In genomic region chr20:728022-728944, GRCh38 we compare ENCODE assay signal across 8 cellular contexts. TPM values are rescaled to one million over a fixed set of nuclear protein-coding genes. Genes with fewer than 3 reads are reported as not detected.
DNase-seq lines count a peak whose midpoint lies in the region; ATAC-seq, FAIRE-seq and TF ChIP-seq lines count a peak whose summit lies in the region.

No MANE protein-coding gene starts in this region.

- H3K4me1 Mint-ChIP-seq in activated CD4-positive, alpha-beta T cell treated with anti-CD3 and anti-CD28 coated beads, Interleukin-2, amount 10 ng/mL, durations not matched to agents 7 days and 5 days, result no peaks in the 10 kb centered on the region
- H3K4me1 Mint-ChIP-seq in stimulated activated memory B cell treated with anti-CD40 and anti-IgM and Interleukin-4, amounts not matched to agents 10 μg/mL and 1 μg/mL and 100 μg/mL, for 72 hours, result peaks cover 6% of the 10 kb centered on the region

- peak; percentile 58 for ATAC-seq in stimulated activated memory B cell treated with anti-CD40 and anti-IgM and Interleukin-4, amounts not matched to agents 10 μg/mL and 1 μg/mL and 100 μg/mL, for 72 hours
- no peak for ATAC-seq in GM18498 (IDR thresholded peaks at IDR 0.05; ENCODE audit: unreplicated experiment)

- H3K18ac ChIP-seq in H1 (ENCODE audit: extremely low read depth, low read length), result peak overlapping the region; percentile 19; the same call in 1 of the 2 replicates

- CTCF ChIA-PET in activated CD4-positive, alpha-beta T cell treated with anti-CD3 and anti-CD28 coated beads, Interleukin-2, amount 10 ng/mL, durations not matched to agents 7 days and 5 days (lab: Charles Lee), result interaction anchor here (0.6 to 1.3 kb wide), 3 partner anchors 17 to 83 kb away, joined by 3 read pairs; no protein-coding TSS in a partner anchor
- CTCF ChIA-PET in H1 (lab: Charles Lee; ENCODE audit: partially characterized antibody), result interaction anchor here (0.5 to 4.1 kb wide), 31 partner anchors 8 to 384 kb away, joined by 3 to 15 read pairs (median 3); no protein-coding TSS in a partner anchor

- peaks cover 0 to 12% (median 9%) of the 10 kb centered on the region in 4 experiments; a peak in 6 of 7 replicates for H3K27me3 ChIP-seq in H1 (replicated peaks in 1 of 4; ENCODE audit: control insufficient read depth in 3 of 4, extremely low read depth in 1 of 4, insufficient read depth in 3 of 4, low read length in 3 of 4)

- H3K4ac ChIP-seq in H1 (replicated peaks; ENCODE audit: insufficient read length, low read depth, low read length), result no peak overlapping the region

- H2BK120ac ChIP-seq in H1 (replicated peaks; ENCODE audit: low read depth, low read length), result no peak overlapping the region

- no peak overlapping the region for H3K23ac ChIP-seq in H1 (ENCODE audit: insufficient read length)

- peak overlapping the region; percentile 20 to 64 for H3K4me2 ChIP-seq in H1 (ENCODE audit: insufficient read depth in 1 of 2, low read depth in 2 of 2, low read length in 2 of 2)

- no peaks in the 10 kb centered on the region for H3K36me3 Mint-ChIP-seq in activated CD4-positive, alpha-beta T cell treated with anti-CD3 and anti-CD28 coated beads, Interleukin-2, amount 10 ng/mL, durations not matched to agents 7 days and 5 days (ENCODE audit: low read depth)
- no peaks in the 10 kb centered on the region for H3K36me3 Mint-ChIP-seq in stimulated activated memory B cell treated with anti-CD40 and anti-IgM and Interleukin-4, amounts not matched to agents 10 μg/mL and 1 μg/mL and 100 μg/mL, for 72 hours

- H3K4me1 ChIP-seq in H1 (replicated peaks in 1 of 4; ENCODE audit: control insufficient read depth in 3 of 4, insufficient read depth in 4 of 4, low read length in 3 of 4), result peaks cover 0 to 4% (median 2%) of the 10 kb centered on the region in 4 experiments; a peak in 4 of 7 replicates

- POLR2A ChIA-PET in activated CD4-positive, alpha-beta T cell treated with anti-CD3 and anti-CD28 coated beads, Interleukin-2, amount 10 ng/mL, durations not matched to agents 7 days and 5 days (lab: Charles Lee), result no interaction called here
- POLR2A ChIA-PET in H1 (lab: Charles Lee; ENCODE audit: partially characterized antibody), result interaction anchor here (0.6 to 1.7 kb wide), 6 partner anchors 10 to 293 kb away, joined by 3 to 4 read pairs (median 3); no protein-coding TSS in a partner anchor

- no peaks in the 10 kb centered on the region for H3K9me3 ChIP-seq in H1 (ENCODE audit: insufficient read depth in 2 of 2, low read depth in 1 of 2, low read length in 1 of 2)

- H2AK5ac ChIP-seq in H1 (ENCODE audit: low read depth, low read length), result no peak overlapping the region

- H2BK20ac ChIP-seq in H1 (ENCODE audit: low read length), result 0 out of 2 replicates have a peak overlapping the region, but pooled peaks have one; percentile 48

- H4K91ac ChIP-seq in H1 (replicated peaks; ENCODE audit: insufficient read length, low read length), result peak overlapping the region; percentile 7

- peak; percentile 78 to 87 for TF ChIP-seq RAD21 in H1 (IDR thresholded peaks at IDR 0.05 in 1 of 2, conservative IDR thresholded peaks at IDR 0.05 in 1 of 2; ENCODE audit: low read depth in 2 of 2, low read length in 2 of 2)

- H3K14ac ChIP-seq in H1 (ENCODE audit: insufficient read length), result no peak overlapping the region

- peak; percentile 71 to 88 (median 78) for TF ChIP-seq CTCF in H1 (IDR thresholded peaks at IDR 0.05; ENCODE audit: control extremely low read depth in 1 of 3, insufficient read depth in 1 of 3, low read depth in 1 of 3, low read length in 3 of 3)

- peak overlapping the region; percentile 70 for H2AFZ ChIP-seq in H1 (ENCODE audit: low read length)

- no peak for FAIRE-seq in H1 (lab: Jason Lieb, UNC)

- H3K79me2 ChIP-seq in H1 (ENCODE audit: control insufficient read depth in 1 of 2, insufficient read depth in 2 of 2, low read length in 2 of 2), result no peaks in the 10 kb centered on the region

- TF ChIP-seq POLR2A in H1 (IDR thresholded peaks at IDR 0.05; ENCODE audit: control extremely low read depth in 1 of 2, low read depth in 2 of 2, low read length in 2 of 2), result no peak

- peak overlapping the region in 1 of 4 experiments; percentile 38; a peak in 1 of 7 replicates for H3K9ac ChIP-seq in H1 (replicated peaks in 1 of 4; ENCODE audit: extremely low read depth in 1 of 4, low read depth in 3 of 4, low read length in 3 of 4)

- H2BK5ac ChIP-seq in H1 (ENCODE audit: low read depth, low read length), result no peak overlapping the region

- no peak overlapping the region for H3K27ac Mint-ChIP-seq in activated CD4-positive, alpha-beta T cell treated with anti-CD3 and anti-CD28 coated beads, Interleukin-2, amount 10 ng/mL, durations not matched to agents 7 days and 5 days
- H3K27ac Mint-ChIP-seq in stimulated activated memory B cell treated with anti-CD40 and anti-IgM and Interleukin-4, amounts not matched to agents 10 μg/mL and 1 μg/mL and 100 μg/mL, for 72 hours, result no peak overlapping the region

- DNase-seq in DMS153 treated with DMSO at 0.1 percent for 48 hours (lab: John Stamatoyannopoulos, UW; ENCODE audit: unreplicated experiment), result peak; percentile 9
- no peak for DNase-seq in DMS153 (lab: John Stamatoyannopoulos, UW)
- peak; percentile 69 for DNase-seq in NCI-H2196 (lab: John Stamatoyannopoulos, UW; ENCODE audit: unreplicated experiment)
- peak; percentile 38 for DNase-seq in activated CD4-positive, alpha-beta T cell treated with anti-CD3 and anti-CD28 coated beads, Interleukin-2, amount 10 ng/mL, durations not matched to agents 7 days and 5 days
- peak; percentile 62 to 91 for DNase-seq in H1 (ENCODE audit: low read depth in 1 of 2, low spot score in 2 of 2)
- peak; percentile 18 for DNase-seq in mucosa of gallbladder (ENCODE audit: low spot score)

- H3K4me3 ChIP-seq in H1 (ENCODE audit: extremely low read depth in 1 of 4, insufficient read depth in 2 of 4, low read depth in 3 of 4, low read length in 4 of 4), result peak overlapping the region; percentile 34 to 68 (median 42)

- H3K79me1 ChIP-seq in H1 (ENCODE audit: low read depth, low read length), result no peaks in the 10 kb centered on the region

- H3K56ac ChIP-seq in H1 (replicated peaks; ENCODE audit: insufficient read length, low read depth, low read length), result no peak overlapping the region

- 0 out of 2 replicates have a peak overlapping the region, but pooled peaks have one; percentile 46 for H2BK15ac ChIP-seq in H1 (ENCODE audit: low read length)

- H4K20me1 ChIP-seq in H1 (replicated peaks in 1 of 2; ENCODE audit: control insufficient read depth in 1 of 2, insufficient read depth in 2 of 2, low read length in 2 of 2), result peaks cover 0 to 3% of the 10 kb centered on the region in 2 experiments

- H3K27ac ChIP-seq in H1 (ENCODE audit: low read depth, low read length), result no peak overlapping the region

- TF ChIP-seq EP300 in H1 (IDR thresholded peaks at IDR 0.05; ENCODE audit: borderline replicate concordance in 1 of 2, low read depth in 2 of 2, low read length in 2 of 2), result no peak

- WGBS in H1 (ENCODE audit: extremely low coverage in 1 of 2, insufficient coverage in 1 of 2, insufficient read length in 1 of 2, insufficient replicate concordance in 2 of 2, low coverage in 1 of 2, low lambda C conversion rate in 2 of 2, missing lambda C conversion rate in 1 of 2), 2 experiments, result 7% methylated on average over 64 of the region's 90 CpGs; no CpG with 5 or more reads in 1 of the 2 experiments

- H3K27me3 Mint-ChIP-seq in activated CD4-positive, alpha-beta T cell treated with anti-CD3 and anti-CD28 coated beads, Interleukin-2, amount 10 ng/mL, durations not matched to agents 7 days and 5 days, result peaks cover 41% of the 10 kb centered on the region
- H3K27me3 Mint-ChIP-seq in stimulated activated memory B cell treated with anti-CD40 and anti-IgM and Interleukin-4, amounts not matched to agents 10 μg/mL and 1 μg/mL and 100 μg/mL, for 72 hours, result peaks cover 72% of the 10 kb centered on the region

- H3K23me2 ChIP-seq in H1 (ENCODE audit: low read depth, low read length), result no peaks in the 10 kb centered on the region

- peak overlapping the region; percentile 71; the same call in 1 of the 2 replicates for H4K8ac ChIP-seq in H1 (ENCODE audit: extremely low read depth, insufficient read depth, low read length)

- H3K9me3 Mint-ChIP-seq in activated CD4-positive, alpha-beta T cell treated with anti-CD3 and anti-CD28 coated beads, Interleukin-2, amount 10 ng/mL, durations not matched to agents 7 days and 5 days, result no peaks in the 10 kb centered on the region
- H3K9me3 Mint-ChIP-seq in stimulated activated memory B cell treated with anti-CD40 and anti-IgM and Interleukin-4, amounts not matched to agents 10 μg/mL and 1 μg/mL and 100 μg/mL, for 72 hours, result no peaks in the 10 kb centered on the region

- H3K36me3 ChIP-seq in H1 (ENCODE audit: control insufficient read depth in 2 of 4, insufficient read depth in 4 of 4, low read length in 3 of 4), result no peaks in the 10 kb centered on the region

- H3K4me3 Mint-ChIP-seq in activated CD4-positive, alpha-beta T cell treated with anti-CD3 and anti-CD28 coated beads, Interleukin-2, amount 10 ng/mL, durations not matched to agents 7 days and 5 days, result no peak overlapping the region
- H3K4me3 Mint-ChIP-seq in stimulated activated memory B cell treated with anti-CD40 and anti-IgM and Interleukin-4, amounts not matched to agents 10 μg/mL and 1 μg/mL and 100 μg/mL, for 72 hours, result peak overlapping the region; percentile 21

- 0 out of 2 replicates have a peak overlapping the region, but pooled peaks have one; percentile 84 for H2BK12ac ChIP-seq in H1 (ENCODE audit: low read depth, low read length)

- no peak overlapping the region for H4K5ac ChIP-seq in H1 (ENCODE audit: insufficient read length, low read depth, low read length)

RNA-seq across cellular contexts. Expression of gene SLC52A3, which starts 40.0 kb away (rescaled TPM):
- not detected for total RNA-seq in activated CD4-positive, alpha-beta T cell treated with anti-CD3 and anti-CD28 coated beads, Interleukin-2, amount 10 ng/mL, durations not matched to agents 7 days and 5 days
- total RNA-seq in H1 (2021; fragmentation: NEBNext Ultra II Directional; extraction: Animal tissue kit (Norgen Biotek cat#: 25700)), result 3.9 and 4.2 TPM in 2 replicates
- polyA plus RNA-seq in H1 (2011; rRNA removed), result 2.3 and 4.2 TPM in 2 replicates
- 1.8 TPM for polyA plus RNA-seq in H1 (2011; cell fraction: cytosol; rRNA removed)
- 3.1 TPM for polyA plus RNA-seq in H1 (2011; cell fraction: nucleus; rRNA removed)
- polyA plus RNA-seq in H1 (2012, experiment 1 of 2), result 1.6 to 2.4 TPM (median 2.0 TPM) in 4 replicates
- 2.2 TPM for polyA plus RNA-seq in H1 (2012, experiment 2 of 2)
- polyA plus RNA-seq in H1 (2013, experiment 1 of 2), result 4.1 TPM
- 4.2 TPM for polyA plus RNA-seq in H1 (2013, experiment 2 of 2)
- polyA minus RNA-seq in H1 (2011; rRNA and poly(A)+ RNA removed), result 2.0 and 2.7 TPM in 2 replicates
- polyA minus RNA-seq in H1 (2011; cell fraction: cytosol; rRNA and poly(A)+ RNA removed), result 2.1 TPM
- 2.5 TPM for polyA minus RNA-seq in H1 (2011; cell fraction: nucleus; rRNA and poly(A)+ RNA removed)
- 7.5 TPM for total RNA-seq in mucosa of gallbladder

RNA-seq across cellular contexts. Expression of gene SCRT2, which starts 52.7 kb away (rescaled TPM):
- not detected for total RNA-seq in activated CD4-positive, alpha-beta T cell treated with anti-CD3 and anti-CD28 coated beads, Interleukin-2, amount 10 ng/mL, durations not matched to agents 7 days and 5 days
- total RNA-seq in H1 (2021; fragmentation: NEBNext Ultra II Directional; extraction: Animal tissue kit (Norgen Biotek cat#: 25700)), result 0.27 and 0.34 TPM in 2 replicates
- 0.12 and 0.14 TPM in 2 replicates for polyA plus RNA-seq in H1 (2011; rRNA removed)
- polyA plus RNA-seq in H1 (2011; cell fraction: cytosol; rRNA removed), result 0.05 TPM
- polyA plus RNA-seq in H1 (2011; cell fraction: nucleus; rRNA removed), result 0.57 TPM
- polyA plus RNA-seq in H1 (2012, experiment 1 of 2), result 0.21 to 0.36 TPM (median 0.32 TPM) in 4 replicates
- polyA plus RNA-seq in H1 (2012, experiment 2 of 2), result 0.25 TPM
- 0.59 TPM for polyA plus RNA-seq in H1 (2013, experiment 1 of 2)
- polyA plus RNA-seq in H1 (2013, experiment 2 of 2), result 0.55 TPM
- polyA minus RNA-seq in H1 (2011; rRNA and poly(A)+ RNA removed), result 0.05 and 0.06 TPM in 2 replicates
- 0.44 TPM for polyA minus RNA-seq in H1 (2011; cell fraction: cytosol; rRNA and poly(A)+ RNA removed)
- polyA minus RNA-seq in H1 (2011; cell fraction: nucleus; rRNA and poly(A)+ RNA removed), result 0.30 TPM
- total RNA-seq in mucosa of gallbladder, result not detected
